ENCODE assay signal across 8 cellular contexts in genomic region chr10:94279835-94280709, GRCh38.
A peak's percentile ranks its signal among the peaks of the same experiment; 100 is the strongest.
DNase-seq lines count a peak whose midpoint lies in the region; TF ChIP-seq lines count a peak whose summit lies in the region.

No MANE protein-coding gene starts in this region.

- CTCF ChIA-PET in HEK293T (lab: Yijun Ruan, JAX): interaction anchor here (1.1 kb wide), 1 partner anchor 364 kb away, joined by 3 read pairs; no protein-coding TSS in a partner anchor

- POLR2A ChIA-PET in HEK293T (lab: Yijun Ruan, JAX): no interaction called here

- DNase-seq in HEK293T (ENCODE audit: extremely low spot score) (peak; percentile 86), NCI-H2107 (lab: John Stamatoyannopoulos, UW) (peak; percentile 21), dermis blood vessel endothelial cell (peak; percentile 81), lung microvascular endothelial cell (ENCODE audit: low read depth in 2 of 2) (peak; percentile 59 to 79), DMS79 (lab: John Stamatoyannopoulos, UW) (no peak)
- peak; percentile 32 to 40 for DNase-seq in activated CD4-positive, alpha-beta T cell treated with anti-CD3 and anti-CD28 coated beads for 4 hours
- peak; percentile 5 to 29 for DNase-seq in stimulated activated CD8-positive, alpha-beta memory T cell treated with anti-CD3 and anti-CD28 coated beads, Interleukin-7, amount 100 ng/mL, for 1 hour (ENCODE audit: low read depth in 2 of 2)

- peak; percentile 12 for TF ChIP-seq CTCF in GM12801 (IDR thresholded peaks at IDR 0.05; ENCODE audit: extremely low read depth, insufficient read length)

TF ChIP-seq in HEK293T, 16 proteins besides CTCF, POLR2A, EP300 and RAD21:
- no peak for TF ChIP-seq BHLHE40 (IDR thresholded peaks at IDR 0.05; ENCODE audit: borderline replicate concordance)
- no peak for TF ChIP-seq ARNT (IDR thresholded peaks at IDR 0.05)
- no peak for TF ChIP-seq LEF1 (IDR thresholded peaks at IDR 0.05; ENCODE audit: borderline replicate concordance)
- TF ChIP-seq FOXA1 (IDR thresholded peaks at IDR 0.05): no peak
- no peak for TF ChIP-seq FOXM1 (IDR thresholded peaks at IDR 0.05; ENCODE audit: borderline replicate concordance)
- no peak for TF ChIP-seq CTBP1 (IDR thresholded peaks at IDR 0.05; ENCODE audit: borderline replicate concordance)
- no peak for TF ChIP-seq ELF4 (IDR thresholded peaks at IDR 0.05)
- TF ChIP-seq NFRKB (IDR thresholded peaks at IDR 0.05): no peak
- no peak for TF ChIP-seq ZNF384 (IDR thresholded peaks at IDR 0.05)
- TF ChIP-seq PKNOX1 (IDR thresholded peaks at IDR 0.05): no peak
- no peak for TF ChIP-seq L3MBTL2 (conservative IDR thresholded peaks at IDR 0.05)
- TF ChIP-seq SP1 (IDR thresholded peaks at IDR 0.05): no peak
- no peak for TF ChIP-seq TARDBP (IDR thresholded peaks at IDR 0.05)
